Comparison of ENCODE assay signal across 21 cellular contexts in the genomic region with DNA sequence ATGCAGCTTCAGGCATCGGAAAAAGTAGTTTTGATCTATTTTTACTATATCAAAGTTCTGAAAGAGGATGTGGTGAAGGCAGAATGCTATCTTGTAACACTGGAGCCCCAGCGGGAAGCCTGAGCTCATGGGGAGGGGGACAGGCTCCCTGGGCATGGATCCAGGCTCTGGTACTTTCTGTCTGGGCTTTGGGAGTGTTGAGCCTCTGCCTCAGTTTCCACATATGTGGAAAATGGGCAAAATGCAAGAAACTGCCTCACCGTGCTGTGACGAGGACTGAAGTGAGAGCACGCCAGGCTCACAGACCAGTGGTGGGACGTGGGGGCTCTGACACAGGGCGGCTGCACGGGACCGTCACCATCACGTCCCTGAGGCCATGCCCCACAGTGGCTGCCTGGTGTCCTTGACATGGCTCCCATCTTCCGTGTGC.
DNase-seq lines count a peak whose midpoint lies in the region; ATAC-seq, FAIRE-seq and TF ChIP-seq lines count a peak whose summit lies in the region.
"Had no signal": no experiment of that assay in that cellular context is flagged by ENCODE, and none has a peak within 500 bp of the region (broad histone marks: within the 10 kb centered on the region; RNA-seq: fewer than 3 reads in every experiment).

No MANE protein-coding gene starts in this region.

- RAD21 ChIA-PET in GM12878 (lab: Charles Lee; ENCODE audit: unreplicated experiment): no interaction called here

- H3K36me3 ChIP-seq in CD8-positive, alpha-beta T cell (ENCODE audit: insufficient read depth, low read length): no peaks in the 10 kb centered on the region
- H3K36me3 ChIP-seq in GM12878 (ENCODE audit: control insufficient read depth in 2 of 2, insufficient read depth in 2 of 2, low read length in 1 of 2): no peaks in the 10 kb centered on the region
- H3K36me3 ChIP-seq: ascending aorta, Peyer's patch had no signal

- no peak overlapping the region for H3K27ac ChIP-seq in CD8-positive, alpha-beta T cell (ENCODE audit: low read depth, low read length)
- no peak overlapping the region for H3K27ac ChIP-seq in GM12878 (ENCODE audit: control insufficient read depth, insufficient read depth)
- H3K27ac ChIP-seq: ascending aorta, HL-60, Peyer's patch, skin epidermis, testis had no signal

- H3K4me2 ChIP-seq in GM12878 (ENCODE audit: control insufficient read depth, insufficient read depth): peak overlapping the region; percentile 30; the same call in 1 of the 2 replicates

- H3K9ac ChIP-seq in GM12878 (ENCODE audit: control insufficient read depth, insufficient read depth, low read length): no peak overlapping the region

- in situ Hi-C loops in GM12878 (cut with MboI): no loop called here

- peaks cover 64% of the 10 kb centered on the region for H3K4me1 ChIP-seq in CD8-positive, alpha-beta T cell (ENCODE audit: insufficient read depth, low read length)
- peaks cover 15% of the 10 kb centered on the region for H3K4me1 ChIP-seq in GM12878 (ENCODE audit: control insufficient read depth, insufficient read depth, low read length)
- H3K4me1 ChIP-seq: ascending aorta, Peyer's patch, testis had no signal

- H3K27ac Mint-ChIP-seq in CD8-positive, alpha-beta T cell: no peak overlapping the region
- H3K27ac Mint-ChIP-seq: activated T-helper 17 cell treated with anti-CD3 and anti-CD28 coated beads, Interleukin-2, amount 50 U/mL, for 72 hours; natural killer cell had no signal

- POLR2A ChIA-PET in CD8-positive, alpha-beta T cell (lab: Charles Lee): no interaction called here
- POLR2A ChIA-PET in GM12878 (lab: Charles Lee): no interaction called here

- CTCF ChIA-PET in CD8-positive, alpha-beta T cell (lab: Charles Lee): no interaction called here
- CTCF ChIA-PET in GM12878 (lab: Yijun Ruan, JAX): no interaction called here

- H3K27me3 Mint-ChIP-seq in CD8-positive, alpha-beta T cell (ENCODE audit: low read depth): peaks cover 10% of the 10 kb centered on the region

- H3K36me3 Mint-ChIP-seq in CD8-positive, alpha-beta T cell: no peaks in the 10 kb centered on the region
- H3K36me3 Mint-ChIP-seq: natural killer cell had no signal

- TF ChIP-seq EP300 in GM12878 (IDR thresholded peaks at IDR 0.05; ENCODE audit: borderline replicate concordance in 1 of 2, control insufficient read depth in 1 of 2, low read depth in 2 of 2, low read length in 2 of 2): no peak

- no peaks in the 10 kb centered on the region for H3K9me3 Mint-ChIP-seq in CD8-positive, alpha-beta T cell
- H3K9me3 Mint-ChIP-seq: activated T-helper 17 cell treated with anti-CD3 and anti-CD28 coated beads, Interleukin-2, amount 50 U/mL, for 72 hours; natural killer cell had no signal

- WGBS in GM12878 (ENCODE audit: insufficient coverage, insufficient replicate concordance, low lambda C conversion rate, missing lambda C conversion rate): 46% methylated on average over 11 of the region's 11 CpGs

- no TSS peak for BruUV-seq in GM12878 (replicated peaks; lab: Mats Ljungman, UMichigan)

- H3K4me3 ChIP-seq in CD8-positive, alpha-beta T cell (ENCODE audit: low read depth, low read length): peak overlapping the region; percentile 1
- H3K4me3 ChIP-seq in GM12878: no peak overlapping the region
- H3K4me3 ChIP-seq: ascending aorta, Peyer's patch, skin epidermis, testis had no signal

- peak in 1 of 7 experiments; percentile 48 for DNase-seq in CD8-positive, alpha-beta T cell
- DNase-seq in NOMO-1 (lab: John Stamatoyannopoulos, UW; ENCODE audit: unreplicated experiment in 2 of 2) (peak; percentile 49 to 52), GM12878 (ENCODE audit: low read depth, low spot score) (no peak), retina (no peak), GF-D8 (lab: John Stamatoyannopoulos, UW) (no peak), RCC 7860 (ENCODE audit: low spot score) (no peak)
- DNase-seq: activated CD4-positive, alpha-beta T cell treated with anti-CD3 and anti-CD28 coated beads, Interleukin-2, amount 50 U/mL, for 4 hours; natural killer cell; NCI-H1092 treated with DMSO at 0.1 percent for 48 hours; NCI-H69; stimulated activated CD4-positive, alpha-beta T cell treated with anti-CD3 and anti-CD28 coated beads, Interleukin-4, amount 100 ng/mL, for 4 hours; stimulated activated CD8-positive, alpha-beta memory T cell treated with anti-CD3 and anti-CD28 coated beads, Interleukin-4, amount 100 ng/mL, for 48 hours; testis had no signal

- FAIRE-seq in GM12878 (lab: Jason Lieb, UNC): no peak
- no peak for FAIRE-seq in RCC 7860 (lab: Jason Lieb, UNC)
- FAIRE-seq: GM12892, islet of Langerhans had no signal

- peak overlapping the region; percentile 61 for H3K4me3 Mint-ChIP-seq in CD8-positive, alpha-beta T cell
- H3K4me3 Mint-ChIP-seq: activated T-helper 17 cell treated with anti-CD3 and anti-CD28 coated beads, Interleukin-2, amount 50 U/mL, for 72 hours; natural killer cell had no signal

- no peak for TF ChIP-seq RAD21 in GM12878 (IDR thresholded peaks at IDR 0.05; ENCODE audit: insufficient read depth, low read depth, low read length)

- no peaks in the 10 kb centered on the region for H3K9me3 ChIP-seq in CD8-positive, alpha-beta T cell (ENCODE audit: low read length)
- no peaks in the 10 kb centered on the region; the same call in 2 of the 3 replicates for H3K9me3 ChIP-seq in GM12878 (replicated peaks; ENCODE audit: control insufficient read depth, insufficient read depth, low read length)
- H3K9me3 ChIP-seq: ascending aorta, Peyer's patch, testis had no signal

- no peaks in the 10 kb centered on the region for H4K20me1 ChIP-seq in GM12878 (ENCODE audit: control insufficient read depth, insufficient read depth)

- ATAC-seq in CD8-positive, alpha-beta T cell: peak; percentile 39
- ATAC-seq in GM18870 (IDR thresholded peaks at IDR 0.05; ENCODE audit: unreplicated experiment) (peak; percentile 47), GM12878 (no peak)
- ATAC-seq: activated T-helper 17 cell treated with anti-CD3 and anti-CD28 coated beads, Interleukin-2, amount 50 U/mL, for 72 hours; natural killer cell had no signal

- no peak for TF ChIP-seq CTCF in CD8-positive, alpha-beta T cell (IDR thresholded peaks at IDR 0.05)
- no peak for TF ChIP-seq CTCF in GM12878 (IDR thresholded peaks at IDR 0.05 in 2 of 3, conservative IDR thresholded peaks at IDR 0.05 in 1 of 3; ENCODE audit: control insufficient read depth in 2 of 3, extremely low read depth in 1 of 3, insufficient read depth in 1 of 3, low read depth in 3 of 3, low read length in 3 of 3)

- H3K4me1 Mint-ChIP-seq in CD8-positive, alpha-beta T cell (ENCODE audit: low read depth): peaks cover 56% of the 10 kb centered on the region

- no peak overlapping the region for H2AFZ ChIP-seq in GM12878 (ENCODE audit: control insufficient read depth, low read depth, low read length)

- intact Hi-C loops in CD8-positive, alpha-beta T cell (cut with DNase I, micrococcal nuclease): no loop called here
- intact Hi-C loops in GM12878 (cut with micrococcal nuclease; ENCODE audit: unreplicated experiment): no loop called here

- SMC1A ChIA-PET in GM12878 (lab: Charles Lee; ENCODE audit: uncharacterized antibody, unreplicated experiment): interaction anchor here (0.6 kb wide), 1 partner anchor 47 kb away, joined by 3 read pairs; no protein-coding TSS in a partner anchor

- no peaks in the 10 kb centered on the region for H3K27me3 ChIP-seq in CD8-positive, alpha-beta T cell (ENCODE audit: insufficient read depth, low read length)
- no peaks in the 10 kb centered on the region for H3K27me3 ChIP-seq in GM12878 (replicated peaks in 1 of 2; ENCODE audit: control insufficient read depth in 2 of 2, insufficient read depth in 2 of 2, low read length in 1 of 2)
- H3K27me3 ChIP-seq: ascending aorta, Peyer's patch, testis had no signal

- TF ChIP-seq POLR2A in GM12878 (IDR thresholded peaks at IDR 0.05; ENCODE audit: low read depth, low read length): no peak

- no peaks in the 10 kb centered on the region for H3K79me2 ChIP-seq in GM12878 (ENCODE audit: control insufficient read depth, insufficient read depth, low read length)

TF ChIP-seq in GM12878, 131 proteins besides CTCF, POLR2A, EP300 and RAD21:
- peak; percentile 25; the same call in 1 of the 2 replicates for TF ChIP-seq RUNX3 (IDR thresholded peaks at IDR 0.05; ENCODE audit: low read length)
- TF ChIP-seq KAT2A (conservative IDR thresholded peaks at IDR 0.05; ENCODE audit: control insufficient read depth, low read depth, low read length): no peak
- TF ChIP-seq SPI1 (IDR thresholded peaks at IDR 0.05; ENCODE audit: borderline replicate concordance, insufficient read depth, low read depth, low read length): peak; percentile 52; the same call in 1 of the 2 replicates
TF ChIP-seq in GM12878: peak in this region for 2.

Comparison
In these comparisons a context has a peak if more than half of its experiments do, and no peak if none do; other contexts are left out.
1. DNase-seq: peak in NOMO-1 (2 of 2); none in GM12878 (single experiment), retina (single experiment), GF-D8 (single experiment) and RCC 7860 (single experiment).